ENCODE assay signal across 8 cellular contexts in genomic region chr13:114065926-114066774, GRCh38.
DNase-seq lines count a peak whose midpoint lies in the region; ATAC-seq and FAIRE-seq lines count a peak whose summit lies in the region.

No MANE protein-coding gene starts in this region.

- peak overlapping the region; percentile 95 for H3K27ac Mint-ChIP-seq in activated naive CD4-positive, alpha-beta T cell treated with anti-CD3 and anti-CD28 coated beads for 36 hours
- peak overlapping the region; percentile 88 for H3K27ac Mint-ChIP-seq in memory B cell

- H3K4me1 Mint-ChIP-seq in activated naive CD4-positive, alpha-beta T cell treated with anti-CD3 and anti-CD28 coated beads for 36 hours (ENCODE audit: low read depth): peaks cover 67% of the 10 kb centered on the region
- H3K4me1 Mint-ChIP-seq in memory B cell: peaks cover 40% of the 10 kb centered on the region

- H3K9me3 Mint-ChIP-seq in activated naive CD4-positive, alpha-beta T cell treated with anti-CD3 and anti-CD28 coated beads for 36 hours: peaks cover 2% of the 10 kb centered on the region
- H3K9me3 Mint-ChIP-seq in memory B cell: peaks cover 2% of the 10 kb centered on the region

- intact Hi-C loops in activated naive CD4-positive, alpha-beta T cell treated with anti-CD3 and anti-CD28 coated beads for 36 hours (cut with micrococcal nuclease): loop anchor here (1.0 to 10.0 kb wide), 8 partner anchors 17 to 861 kb away; partner anchors contain the start of genes CUL4A, DCUN1D2 and PCID2

- no peaks in the 10 kb centered on the region for H3K27me3 Mint-ChIP-seq in activated naive CD4-positive, alpha-beta T cell treated with anti-CD3 and anti-CD28 coated beads for 36 hours (ENCODE audit: low read depth)
- H3K27me3 Mint-ChIP-seq in memory B cell: no peaks in the 10 kb centered on the region

- peak; percentile 34 for DNase-seq in activated gamma-delta T cell treated with Interleukin-2 at 50 U/mL for 16 hours
- DNase-seq in activated gamma-delta T cell (lab: John Stamatoyannopoulos, UW): no peak
- DNase-seq in activated naive CD4-positive, alpha-beta T cell treated with anti-CD3 and anti-CD28 coated beads for 36 hours: peak; percentile 72
- peak in 1 of 2 donors; percentile 38 for DNase-seq in memory B cell (ENCODE audit: low spot score in 2 of 2)
- no peak for DNase-seq in urothelium cell line (ENCODE audit: low spot score)
- DNase-seq in GDM1 (lab: John Stamatoyannopoulos, UW): no peak

- H3K36me3 Mint-ChIP-seq in activated naive CD4-positive, alpha-beta T cell treated with anti-CD3 and anti-CD28 coated beads for 36 hours (ENCODE audit: low read depth): peaks cover 6% of the 10 kb centered on the region
- H3K36me3 Mint-ChIP-seq in memory B cell: peaks cover 8% of the 10 kb centered on the region

- H3K4me3 Mint-ChIP-seq in activated naive CD4-positive, alpha-beta T cell treated with anti-CD3 and anti-CD28 coated beads for 36 hours: peak overlapping the region; percentile 67
- H3K4me3 Mint-ChIP-seq in memory B cell: peak overlapping the region; percentile 95

- CTCF ChIA-PET in activated naive CD4-positive, alpha-beta T cell treated with anti-CD3 and anti-CD28 coated beads for 36 hours (lab: Charles Lee): interaction anchor here (0.9 to 4.6 kb wide), 3 partner anchors 44 to 160 kb away, joined by 3 to 23 read pairs (median 4); no protein-coding TSS in a partner anchor

- FAIRE-seq in urothelium cell line (lab: Jason Lieb, UNC): peak; percentile 67

- ATAC-seq in memory B cell (ENCODE audit: low read depth): peak; percentile 47
- no peak for ATAC-seq in HG03521 (IDR thresholded peaks at IDR 0.05; ENCODE audit: unreplicated experiment)
- no peak for ATAC-seq in GM19467 (IDR thresholded peaks at IDR 0.05; ENCODE audit: unreplicated experiment)

Comparison
In these comparisons a context has a peak if more than half of its experiments do, and no peak if none do; other contexts are left out.
1. DNase-seq: peak in activated gamma-delta T cell treated with Interleukin-2 at 50 U/mL for 16 hours (single experiment) and activated naive CD4-positive, alpha-beta T cell treated with anti-CD3 and anti-CD28 coated beads for 36 hours (single experiment); none in activated gamma-delta T cell (single experiment), urothelium cell line (single experiment) and GDM1 (single experiment).